23 cellular contexts compared by ENCODE assay signal in the genomic region with DNA sequence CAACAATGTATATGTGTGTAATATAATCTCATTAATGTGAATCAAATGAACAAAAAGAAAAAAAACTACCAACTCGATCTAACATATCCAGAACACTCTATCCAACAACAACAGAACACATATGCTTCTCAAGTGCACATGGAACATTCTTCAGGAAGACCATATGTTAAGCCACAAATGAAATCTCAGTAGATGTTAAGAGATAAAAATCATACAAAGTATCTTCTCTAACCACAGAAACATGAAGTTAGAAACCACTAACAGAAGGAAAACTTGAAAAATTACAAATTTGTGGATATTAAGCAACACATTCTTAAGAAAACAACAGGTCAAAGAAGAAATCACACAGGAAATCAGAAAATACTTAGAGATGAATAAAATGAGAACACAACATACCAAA. TPM values are rescaled to one million over a fixed set of nuclear protein-coding genes. Genes with fewer than 3 reads are reported as not detected.
DNase-seq lines count a peak whose midpoint lies in the region; ATAC-seq and TF ChIP-seq lines count a peak whose summit lies in the region.
"Had no signal": no experiment of that assay in that cellular context is flagged by ENCODE, and none has a peak within 500 bp of the region (broad histone marks: within the 10 kb centered on the region; RNA-seq: fewer than 3 reads in every experiment).

No MANE protein-coding gene starts in this region.

- no peaks in the 10 kb centered on the region for H3K9me3 ChIP-seq in ovary
- H3K9me3 ChIP-seq: BE2C had no signal

- peak overlapping the region; percentile 4 for H3K27ac Mint-ChIP-seq in activated T-cell treated with anti-CD3 and anti-CD28 coated beads, Interleukin-2, amount 50 U/mL, for 72 hours
- H3K27ac Mint-ChIP-seq in activated T-cell treated with anti-CD3 and anti-CD28 coated beads, Interleukin-2, amount 50 U/mL, for 24 hours = no peak overlapping the region
- H3K27ac Mint-ChIP-seq: CD8-positive, alpha-beta T cell; GM23338 had no signal

- H3K27ac ChIP-seq in ovary = no peak overlapping the region
- H3K27ac ChIP-seq: PC-9 had no signal

- no peaks in the 10 kb centered on the region for H3K4me1 ChIP-seq in ovary (ENCODE audit: insufficient read depth)
- H3K4me1 ChIP-seq: BE2C had no signal

- no peak for TF ChIP-seq EP300 in ovary (IDR thresholded peaks at IDR 0.05)

- intact Hi-C loops in ovary (cut with DNase I) = no loop called here

- WGBS in ovary, 3 donors = 61 to 68% (median 64%) methylated on average over 1 of the region's 1 CpG

- H3K36me3 ChIP-seq in ovary = no peaks in the 10 kb centered on the region
- H3K36me3 ChIP-seq: BE2C had no signal

- no peak for ATAC-seq in activated T-cell treated with anti-CD3 and anti-CD28 coated beads, Interleukin-2, amount 50 U/mL, for 72 hours (replicated peaks in 1 of 2)
- no peak for ATAC-seq in HG03139 (IDR thresholded peaks at IDR 0.05; ENCODE audit: unreplicated experiment)
- ATAC-seq: CD8-positive, alpha-beta T cell; GM23338 had no signal

- no peaks in the 10 kb centered on the region for H3K27me3 ChIP-seq in ovary
- H3K27me3 ChIP-seq: BE2C had no signal

- no peak for DNase-seq in activated T-cell treated with anti-CD3 and anti-CD28 coated beads, Interleukin-2, amount 50 U/mL, for 72 hours
- DNase-seq in activated T-cell treated with anti-CD3 and anti-CD28 coated beads, Interleukin-2, amount 50 U/mL, for 24 hours = no peak
- DNase-seq in MV-4-11 (lab: John Stamatoyannopoulos, UW) (peak; percentile 20), amniotic epithelial cell (ENCODE audit: low read depth) (peak; percentile 60), NCI-H510A (lab: John Stamatoyannopoulos, UW) (no peak), Ammon's horn (ENCODE audit: low spot score) (no peak), ovary (no peak)
- DNase-seq: BE2C; CD8-positive, alpha-beta T cell; DND-41; HCEC 1CT; KG1; NCI-H1694; NCI-H2081; NCI-H2171; NCI-H526; PC-9; RPMI8226; SHP77 had no signal

- peaks cover 0 to 2% of the 10 kb centered on the region in 2 donors for H3K36me3 Mint-ChIP-seq in activated T-cell treated with anti-CD3 and anti-CD28 coated beads, Interleukin-2, amount 50 U/mL, for 72 hours (ENCODE audit: insufficient read depth in 2 of 2)
- H3K36me3 Mint-ChIP-seq in activated T-cell treated with anti-CD3 and anti-CD28 coated beads, Interleukin-2, amount 50 U/mL, for 24 hours (ENCODE audit: low read depth) = no peaks in the 10 kb centered on the region
- H3K36me3 Mint-ChIP-seq: CD8-positive, alpha-beta T cell had no signal

- peaks cover 10% of the 10 kb centered on the region for H3K4me1 Mint-ChIP-seq in activated T-cell treated with anti-CD3 and anti-CD28 coated beads, Interleukin-2, amount 50 U/mL, for 72 hours (ENCODE audit: low read depth)
- H3K4me1 Mint-ChIP-seq in activated T-cell treated with anti-CD3 and anti-CD28 coated beads, Interleukin-2, amount 50 U/mL, for 24 hours (ENCODE audit: low read depth) = peaks cover 17% of the 10 kb centered on the region
- H3K4me1 Mint-ChIP-seq: GM23338 had no signal

- H3K9me3 Mint-ChIP-seq in activated T-cell treated with anti-CD3 and anti-CD28 coated beads, Interleukin-2, amount 50 U/mL, for 72 hours = peaks cover 2% of the 10 kb centered on the region in 2 donors
- no peaks in the 10 kb centered on the region for H3K9me3 Mint-ChIP-seq in activated T-cell treated with anti-CD3 and anti-CD28 coated beads, Interleukin-2, amount 50 U/mL, for 24 hours
- H3K9me3 Mint-ChIP-seq: CD8-positive, alpha-beta T cell had no signal

- TF ChIP-seq POLR2A in ovary (IDR thresholded peaks at IDR 0.05) = no peak

- H3K4me3 ChIP-seq in ovary = no peak overlapping the region
- H3K4me3 ChIP-seq: GM23338, PC-9 had no signal

- TF ChIP-seq CTCF in ovary (IDR thresholded peaks at IDR 0.05) = no peak

- no peaks in the 10 kb centered on the region for H3K27me3 Mint-ChIP-seq in activated T-cell treated with anti-CD3 and anti-CD28 coated beads, Interleukin-2, amount 50 U/mL, for 72 hours (ENCODE audit: low read depth)
- H3K27me3 Mint-ChIP-seq in activated T-cell treated with anti-CD3 and anti-CD28 coated beads, Interleukin-2, amount 50 U/mL, for 24 hours = no peaks in the 10 kb centered on the region

- no peak overlapping the region for H3K4me3 Mint-ChIP-seq in activated T-cell treated with anti-CD3 and anti-CD28 coated beads, Interleukin-2, amount 50 U/mL, for 72 hours
- H3K4me3 Mint-ChIP-seq in activated T-cell treated with anti-CD3 and anti-CD28 coated beads, Interleukin-2, amount 50 U/mL, for 24 hours = no peak overlapping the region
- H3K4me3 Mint-ChIP-seq: CD8-positive, alpha-beta T cell; GM23338 had no signal

RNA-seq across cellular contexts. Expression of a gene that starts 25.5 kb away (rescaled TPM):
- total RNA-seq in activated T-cell treated with anti-CD3 and anti-CD28 coated beads, Interleukin-2, amount 50 U/mL, for 72 hours = 1 to 10 TPM; 2.5 to 3.3 TPM
- 10 to 100 TPM in 1 of 7 donors, 1 to 10 TPM in 1, under 1 TPM in 3, not detected in 2; 0.36 to 10.8 (median 0.57) TPM for total RNA-seq in ovary
- under 1 TPM in 1 of 2 donors, not detected in 1; 0.10 TPM for polyA plus RNA-seq in ovary
- total RNA-seq: A172 had no signal
- polyA plus RNA-seq: AG04450 had no signal

Comparison
In these comparisons a context has a peak if more than half of its experiments do, and no peak if none do; other contexts are left out.
1. DNase-seq: peak in MV-4-11 (single experiment) and amniotic epithelial cell (single experiment); none in activated T-cell treated with anti-CD3 and anti-CD28 coated beads, Interleukin-2, amount 50 U/mL, for 72 hours (0 of 2), activated T-cell treated with anti-CD3 and anti-CD28 coated beads, Interleukin-2, amount 50 U/mL, for 24 hours (single experiment), NCI-H510A (single experiment), Ammon's horn (single experiment) and ovary (0 of 5).